ENCODE assay signal across 16 cellular contexts in genomic region chrX:144791298-144791697, GRCh38.
"Had no signal": no experiment of that assay in that cellular context is flagged by ENCODE, and none has a peak within 500 bp of the region (broad histone marks: within the 10 kb centered on the region; RNA-seq: fewer than 3 reads in every experiment).

No MANE protein-coding gene starts in this region.

- DNase-seq: activated CD4-positive, alpha-beta memory T cell treated with anti-CD3 and anti-CD28 coated beads, Interleukin-2, amount 10 ng/mL, durations not matched to agents 7 days and 5 days; activated CD4-positive, alpha-beta T cell treated with anti-CD3 and anti-CD28 coated beads for 36 hours; activated effector memory CD4-positive, alpha-beta T cell treated with anti-CD3 and anti-CD28 coated beads, Interleukin-2, amount 50 U/mL, for 16 hours; activated T-cell treated with anti-CD3 and anti-CD28 coated beads, Interleukin-2, amount 50 U/mL, for 4 hours; central memory CD4-positive, alpha-beta T cell; erythroblast; islet precursor cell; left lung; natural killer cell; retina; thyroid gland had no signal

- H3K4me3 ChIP-seq: coronary artery, left lung, thyroid gland had no signal

- H3K27ac ChIP-seq: coronary artery, left lung, thyroid gland had no signal

- ATAC-seq: activated CD4-positive, alpha-beta T cell treated with anti-CD3 and anti-CD28 coated beads for 36 hours; activated T-cell treated with anti-CD3 and anti-CD28 coated beads, Interleukin-2, amount 50 U/mL, for 4 hours; left lung; natural killer cell; stimulated activated effector memory CD8-positive, alpha-beta T cell treated with anti-CD3 and anti-CD28 coated beads, Interleukin-12 subunit alpha, Interleukin-12 subunit beta, amount 100 ng/mL, for 72 hours had no signal

- H3K36me3 Mint-ChIP-seq: activated naive CD4-positive, alpha-beta T cell treated with anti-CD3 and anti-CD28 coated beads, Interleukin-2, amount 50 U/mL, for 24 hours; memory B cell; stimulated activated effector memory CD8-positive, alpha-beta T cell treated with anti-CD3 and anti-CD28 coated beads, Interleukin-12 subunit alpha, Interleukin-12 subunit beta, amount 100 ng/mL, for 72 hours had no signal

- H3K27ac Mint-ChIP-seq: activated CD4-positive, alpha-beta memory T cell treated with anti-CD3 and anti-CD28 coated beads, Interleukin-2, amount 10 ng/mL, durations not matched to agents 7 days and 5 days; activated CD4-positive, alpha-beta T cell treated with anti-CD3 and anti-CD28 coated beads for 36 hours; activated naive CD4-positive, alpha-beta T cell treated with anti-CD3 and anti-CD28 coated beads, Interleukin-2, amount 50 U/mL, for 24 hours; memory B cell; natural killer cell; stimulated activated effector memory CD8-positive, alpha-beta T cell treated with anti-CD3 and anti-CD28 coated beads, Interleukin-12 subunit alpha, Interleukin-12 subunit beta, amount 100 ng/mL, for 72 hours; T-helper 1 cell treated with Interleukin-12 subunit alpha and Interleukin-12 subunit beta and Interleukin-4 antibody, amounts not matched to agents 30 μg/mL and 1 μg/mL, for 36 hours had no signal

- H3K27me3 Mint-ChIP-seq: activated CD4-positive, alpha-beta memory T cell treated with anti-CD3 and anti-CD28 coated beads, Interleukin-2, amount 10 ng/mL, durations not matched to agents 7 days and 5 days; activated CD4-positive, alpha-beta T cell treated with anti-CD3 and anti-CD28 coated beads for 36 hours; activated naive CD4-positive, alpha-beta T cell treated with anti-CD3 and anti-CD28 coated beads, Interleukin-2, amount 50 U/mL, for 24 hours; memory B cell had no signal

- H3K4me1 ChIP-seq: left lung, thyroid gland had no signal

- H3K4me1 Mint-ChIP-seq: activated CD4-positive, alpha-beta memory T cell treated with anti-CD3 and anti-CD28 coated beads, Interleukin-2, amount 10 ng/mL, durations not matched to agents 7 days and 5 days; activated CD4-positive, alpha-beta T cell treated with anti-CD3 and anti-CD28 coated beads for 36 hours; activated naive CD4-positive, alpha-beta T cell treated with anti-CD3 and anti-CD28 coated beads, Interleukin-2, amount 50 U/mL, for 24 hours; memory B cell; natural killer cell; stimulated activated effector memory CD8-positive, alpha-beta T cell treated with anti-CD3 and anti-CD28 coated beads, Interleukin-12 subunit alpha, Interleukin-12 subunit beta, amount 100 ng/mL, for 72 hours had no signal

- H3K4me3 Mint-ChIP-seq: activated CD4-positive, alpha-beta memory T cell treated with anti-CD3 and anti-CD28 coated beads, Interleukin-2, amount 10 ng/mL, durations not matched to agents 7 days and 5 days; activated CD4-positive, alpha-beta T cell treated with anti-CD3 and anti-CD28 coated beads for 36 hours; activated naive CD4-positive, alpha-beta T cell treated with anti-CD3 and anti-CD28 coated beads, Interleukin-2, amount 50 U/mL, for 24 hours; activated T-cell treated with anti-CD3 and anti-CD28 coated beads, Interleukin-2, amount 50 U/mL, for 4 hours; memory B cell; natural killer cell; stimulated activated effector memory CD8-positive, alpha-beta T cell treated with anti-CD3 and anti-CD28 coated beads, Interleukin-12 subunit alpha, Interleukin-12 subunit beta, amount 100 ng/mL, for 72 hours; T-helper 1 cell treated with Interleukin-12 subunit alpha and Interleukin-12 subunit beta and Interleukin-4 antibody, amounts not matched to agents 30 μg/mL and 1 μg/mL, for 36 hours had no signal

- H3K27me3 ChIP-seq: left lung, thyroid gland had no signal

- H3K36me3 ChIP-seq: left lung, thyroid gland had no signal
